1 cellular context compared by ENCODE assay signal in genomic region chr12:48786591-48787544, GRCh38.
TF ChIP-seq lines count a peak whose summit lies in the region.

No MANE protein-coding gene starts in this region.

TF ChIP-seq in GM12878, 131 proteins besides CTCF, POLR2A, EP300 and RAD21:
- TF ChIP-seq E4F1 (IDR thresholded peaks at IDR 0.05; ENCODE audit: borderline replicate concordance, partially characterized antibody) (no peak), BMI1 (IDR thresholded peaks at IDR 0.05; ENCODE audit: borderline replicate concordance) (no peak)
